18 cellular contexts compared by ENCODE assay signal in genomic region chr16:28195859-28196258, GRCh38. TPM values are rescaled to one million over a fixed set of nuclear protein-coding genes. Genes with fewer than 3 reads are reported as not detected.
DNase-seq lines count a peak whose midpoint lies in the region; ATAC-seq and TF ChIP-seq lines count a peak whose summit lies in the region.
"Had no signal": no experiment of that assay in that cellular context is flagged by ENCODE, and none has a peak within 500 bp of the region (broad histone marks: within the 10 kb centered on the region; RNA-seq: fewer than 3 reads in every experiment).

No MANE protein-coding gene starts in this region.

- H3K36me3 Mint-ChIP-seq in activated naive CD4-positive, alpha-beta T cell treated with anti-CD3 and anti-CD28 coated beads, Interleukin-2, amount 10 ng/mL, durations not matched to agents 7 days and 5 days = peaks cover 51% of the 10 kb centered on the region
- H3K36me3 Mint-ChIP-seq in T-helper 17 cell (ENCODE audit: low read depth) (peaks cover 8% of the 10 kb centered on the region), H9 (ENCODE audit: insufficient read depth in 1 of 3, low read depth in 3 of 3) (peaks cover 5 to 35% (median 25%) of the 10 kb centered on the region in 3 experiments; a peak in 6 of 7 replicates)
- peaks cover 38% of the 10 kb centered on the region for H3K36me3 Mint-ChIP-seq in effector memory CD8-positive, alpha-beta T cell (ENCODE audit: insufficient read depth)
- H3K36me3 Mint-ChIP-seq in stimulated activated naive B cell treated with anti-CD40 and anti-IgM and Interleukin-4, amounts not matched to agents 10 μg/mL and 1 μg/mL and 100 μg/mL, for 72 hours = peaks cover 43 to 54% of the 10 kb centered on the region in 2 donors

- H3K4me3 Mint-ChIP-seq in activated naive CD4-positive, alpha-beta T cell treated with anti-CD3 and anti-CD28 coated beads, Interleukin-2, amount 10 ng/mL, durations not matched to agents 7 days and 5 days = no peak overlapping the region
- H3K4me3 Mint-ChIP-seq in T-helper 17 cell (no peak overlapping the region), H9 (no peak overlapping the region)
- no peak overlapping the region for H3K4me3 Mint-ChIP-seq in effector memory CD8-positive, alpha-beta T cell
- no peak overlapping the region for H3K4me3 Mint-ChIP-seq in stimulated activated naive B cell treated with anti-CD40 and anti-IgM and Interleukin-4, amounts not matched to agents 10 μg/mL and 1 μg/mL and 100 μg/mL, for 72 hours
- H3K4me3 Mint-ChIP-seq: activated T-cell treated with anti-CD3 and anti-CD28 coated beads, Interleukin-2, amount 50 U/mL, for 4 hours had no signal

- no peak overlapping the region for H2AFZ ChIP-seq in H9 (ENCODE audit: low read length)

- peaks cover 69% of the 10 kb centered on the region for H3K4me1 Mint-ChIP-seq in activated naive CD4-positive, alpha-beta T cell treated with anti-CD3 and anti-CD28 coated beads, Interleukin-2, amount 10 ng/mL, durations not matched to agents 7 days and 5 days
- H3K4me1 Mint-ChIP-seq in T-helper 17 cell = peaks cover 47% of the 10 kb centered on the region
- H3K4me1 Mint-ChIP-seq in effector memory CD8-positive, alpha-beta T cell (ENCODE audit: low read depth in 2 of 2) = peaks cover 42 to 64% of the 10 kb centered on the region in 2 donors
- H3K4me1 Mint-ChIP-seq in stimulated activated naive B cell treated with anti-CD40 and anti-IgM and Interleukin-4, amounts not matched to agents 10 μg/mL and 1 μg/mL and 100 μg/mL, for 72 hours = peaks cover 44 to 69% of the 10 kb centered on the region in 2 donors
- peaks cover 29 to 34% of the 10 kb centered on the region in 2 experiments for H3K4me1 Mint-ChIP-seq in H9

- peak overlapping the region; percentile 93 for H3K27ac Mint-ChIP-seq in activated naive CD4-positive, alpha-beta T cell treated with anti-CD3 and anti-CD28 coated beads, Interleukin-2, amount 10 ng/mL, durations not matched to agents 7 days and 5 days
- H3K27ac Mint-ChIP-seq in T-helper 17 cell (peak overlapping the region; percentile 98), H9 (0 out of 7 replicates have a peak overlapping the region, but pooled peaks of 1 of the 3 experiments have one; percentile 7)
- H3K27ac Mint-ChIP-seq in effector memory CD8-positive, alpha-beta T cell = peak overlapping the region; percentile 93 to 98
- peak overlapping the region; percentile 99 for H3K27ac Mint-ChIP-seq in stimulated activated naive B cell treated with anti-CD40 and anti-IgM and Interleukin-4, amounts not matched to agents 10 μg/mL and 1 μg/mL and 100 μg/mL, for 72 hours

- H3K79me1 ChIP-seq in H9 (ENCODE audit: insufficient read depth, low read depth, low read length, poor library complexity, severe bottlenecking) = peaks cover 5% of the 10 kb centered on the region

- H2BK12ac ChIP-seq in H9 (ENCODE audit: insufficient read length, low read depth, low read length) = no peak overlapping the region

- ATAC-seq in T-helper 17 cell = no peak
- ATAC-seq in effector memory CD8-positive, alpha-beta T cell (replicated peaks) = no peak
- ATAC-seq in stimulated activated naive B cell treated with anti-CD40 and anti-IgM and Interleukin-4, amounts not matched to agents 10 μg/mL and 1 μg/mL and 100 μg/mL, for 72 hours (replicated peaks) = no peak
- ATAC-seq: activated CD4-positive, CD25-positive, alpha-beta regulatory T cell treated with anti-CD3 and anti-CD28 coated beads, Interleukin-2, amount 50 U/mL, for 24 hours; activated T-cell treated with anti-CD3 and anti-CD28 coated beads, Interleukin-2, amount 50 U/mL, for 4 hours; Right ventricle myocardium inferior had no signal

- no peak overlapping the region for H2BK15ac ChIP-seq in H9 (ENCODE audit: low read depth, low read length)

- H2BK120ac ChIP-seq in H9 (ENCODE audit: low read depth, low read length, poor library complexity, severe bottlenecking) = no peak overlapping the region

- no peak overlapping the region for H3K23ac ChIP-seq in H9 (ENCODE audit: insufficient read length, low read depth, low read length)

- no peak overlapping the region for H4K8ac ChIP-seq in H9 (replicated peaks; ENCODE audit: insufficient read length, low read depth, low read length)

- H3K9me3 ChIP-seq in T-helper 17 cell (ENCODE audit: control insufficient read depth, low read length, poor library complexity, severe bottlenecking) (no peaks in the 10 kb centered on the region), H9 (ENCODE audit: control insufficient read depth, low read depth, low read length) (no peaks in the 10 kb centered on the region)
- H3K9me3 ChIP-seq: Caco-2, right atrium auricular region, uterus had no signal

- H4K5ac ChIP-seq in H9 (ENCODE audit: insufficient read length, low read depth, low read length) = no peak overlapping the region

- CTCF ChIA-PET in activated naive CD4-positive, alpha-beta T cell treated with anti-CD3 and anti-CD28 coated beads, Interleukin-2, amount 10 ng/mL, durations not matched to agents 7 days and 5 days (lab: Charles Lee) = interaction anchor here (5.1 to 5.2 kb wide), 2 partner anchors 7 to 13 kb away, joined by 42 to 50 read pairs; no protein-coding TSS in a partner anchor

- no peaks in the 10 kb centered on the region for H3K27me3 Mint-ChIP-seq in activated naive CD4-positive, alpha-beta T cell treated with anti-CD3 and anti-CD28 coated beads, Interleukin-2, amount 10 ng/mL, durations not matched to agents 7 days and 5 days
- no peaks in the 10 kb centered on the region for H3K27me3 Mint-ChIP-seq in T-helper 17 cell
- H3K27me3 Mint-ChIP-seq in effector memory CD8-positive, alpha-beta T cell = no peaks in the 10 kb centered on the region
- no peaks in the 10 kb centered on the region for H3K27me3 Mint-ChIP-seq in stimulated activated naive B cell treated with anti-CD40 and anti-IgM and Interleukin-4, amounts not matched to agents 10 μg/mL and 1 μg/mL and 100 μg/mL, for 72 hours
- no peaks in the 10 kb centered on the region for H3K27me3 Mint-ChIP-seq in H9 (ENCODE audit: low read depth)

- peaks cover 5% of the 10 kb centered on the region; the same call in 1 of the 2 replicates for H3K4me1 ChIP-seq in H9 (ENCODE audit: insufficient read depth, low read length)

- no peak overlapping the region for H3K4ac ChIP-seq in H9 (ENCODE audit: low read depth, low read length)

- H2AK5ac ChIP-seq in H9 (ENCODE audit: insufficient read length, low read length) = no peak overlapping the region

- no CpG with 5 or more reads among the region's 2 CpGs for WGBS in H9 (ENCODE audit: extremely low coverage, insufficient read length, low lambda C conversion rate)

- no peak overlapping the region for H2BK5ac ChIP-seq in H9 (ENCODE audit: insufficient read length, low read length)

- no peak for TF ChIP-seq CTCF in H9 (conservative IDR thresholded peaks at IDR 0.05)

- no peaks in the 10 kb centered on the region for H4K20me1 ChIP-seq in H9 (ENCODE audit: control insufficient read depth, insufficient read depth, insufficient read length)

- H3K79me2 ChIP-seq in H9 (ENCODE audit: insufficient read depth, low read length) = peaks cover 17% of the 10 kb centered on the region; the same call in 1 of the 2 replicates

- no peak overlapping the region for H3K27ac ChIP-seq in H9 (ENCODE audit: insufficient read length, low read depth, low read length)
- H3K27ac ChIP-seq: right atrium auricular region, uterus had no signal

- H3K23me2 ChIP-seq in H9 (ENCODE audit: insufficient read length, low read depth, low read length, poor library complexity, severe bottlenecking) = no peaks in the 10 kb centered on the region

- no peak for DNase-seq in activated naive CD4-positive, alpha-beta T cell treated with anti-CD3 and anti-CD28 coated beads, Interleukin-2, amount 10 ng/mL, durations not matched to agents 7 days and 5 days
- DNase-seq in activated naive CD4-positive, alpha-beta T cell (lab: John Stamatoyannopoulos, UW) = no peak
- no peak for DNase-seq in T-helper 17 cell
- DNase-seq in effector memory CD8-positive, alpha-beta T cell = no peak
- no peak for DNase-seq in stimulated activated naive B cell treated with anti-CD40 and anti-IgM and Interleukin-4, amounts not matched to agents 10 μg/mL and 1 μg/mL and 100 μg/mL, for 72 hours
- no peak for DNase-seq in NCI-H446 treated with DMSO at 0.1 percent for 48 hours (lab: John Stamatoyannopoulos, UW)
- DNase-seq in H9 = no peak
- no peak for DNase-seq in mucosa of gallbladder (ENCODE audit: low spot score)
- DNase-seq: activated T-cell treated with anti-CD3 and anti-CD28 coated beads, Interleukin-2, amount 50 U/mL, for 4 hours; Caco-2; Kasumi-1; mesendoderm; NCI-H1417; NCI-H345; uterus had no signal

- H3K27me3 ChIP-seq in H9 (ENCODE audit: insufficient read depth, low read length) = no peaks in the 10 kb centered on the region
- H3K27me3 ChIP-seq: right atrium auricular region, uterus had no signal

- H3T11ph ChIP-seq in H9 (ENCODE audit: low read length) = no peak overlapping the region

- H3K9ac ChIP-seq in H9 (ENCODE audit: extremely low read depth, insufficient read length, low read length) = no peak overlapping the region

- no peak overlapping the region for H3K14ac ChIP-seq in H9 (ENCODE audit: insufficient read depth, low read length)

- H3K18ac ChIP-seq in H9 (ENCODE audit: insufficient read length, low read depth, low read length) = no peak overlapping the region

- H3K4me2 ChIP-seq in H9 (ENCODE audit: insufficient read depth, insufficient read length, low read length) = no peak overlapping the region

- no peak overlapping the region for H3K56ac ChIP-seq in H9 (ENCODE audit: insufficient read length, low read depth, low read length)

- no peak overlapping the region for H2BK20ac ChIP-seq in H9 (ENCODE audit: low read depth, low read length, poor library complexity, severe bottlenecking)

- no peaks in the 10 kb centered on the region for H3K9me3 Mint-ChIP-seq in activated naive CD4-positive, alpha-beta T cell treated with anti-CD3 and anti-CD28 coated beads, Interleukin-2, amount 10 ng/mL, durations not matched to agents 7 days and 5 days
- no peaks in the 10 kb centered on the region for H3K9me3 Mint-ChIP-seq in effector memory CD8-positive, alpha-beta T cell
- H3K9me3 Mint-ChIP-seq in stimulated activated naive B cell treated with anti-CD40 and anti-IgM and Interleukin-4, amounts not matched to agents 10 μg/mL and 1 μg/mL and 100 μg/mL, for 72 hours = no peaks in the 10 kb centered on the region
- no peaks in the 10 kb centered on the region for H3K9me3 Mint-ChIP-seq in H9
- H3K9me3 Mint-ChIP-seq: activated T-cell treated with anti-CD3 and anti-CD28 coated beads, Interleukin-2, amount 50 U/mL, for 4 hours had no signal

- no peak overlapping the region for H4K91ac ChIP-seq in H9 (ENCODE audit: insufficient read length, low read depth, low read length)

RNA-seq across cellular contexts. Expression of gene XPO6, which starts 15.9 kb away (rescaled TPM):
- total RNA-seq in T-helper 17 cell (100 to 1,000 TPM; 308 to 310 TPM), H9 (2021) (124 and 130 TPM in 2 replicates), mucosa of gallbladder (88.4 TPM)
